Comparison of ENCODE assay signal across 10 cellular contexts in the genomic region with DNA sequence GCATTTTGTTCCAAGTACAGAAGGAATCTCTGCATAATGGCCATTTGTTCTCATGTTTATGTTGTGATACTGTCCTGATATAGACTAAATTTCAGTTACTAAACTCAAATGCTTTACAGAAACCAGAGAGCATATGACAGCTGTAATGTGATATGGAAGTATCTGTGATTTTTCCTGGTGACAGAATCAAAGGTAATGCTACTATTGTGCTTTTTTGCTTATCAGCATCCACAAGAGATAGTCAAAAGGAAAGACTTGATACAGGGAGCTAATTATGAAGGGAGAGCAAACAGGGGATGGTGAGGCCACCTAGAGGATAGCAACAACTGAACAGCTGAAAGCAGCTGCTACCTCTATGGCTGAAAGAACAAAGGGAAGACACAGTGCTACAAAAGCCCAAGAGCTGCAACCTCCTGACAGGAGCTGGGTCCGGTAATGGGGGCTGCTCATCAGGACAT.
DNase-seq lines count a peak whose midpoint lies in the region; ATAC-seq, FAIRE-seq and TF ChIP-seq lines count a peak whose summit lies in the region.
"Had no signal": no experiment of that assay in that cellular context is flagged by ENCODE, and none has a peak within 500 bp of the region (broad histone marks: within the 10 kb centered on the region; RNA-seq: fewer than 3 reads in every experiment).

No MANE protein-coding gene starts in this region.

- no peak for TF ChIP-seq CTCF in IMR-90 (conservative IDR thresholded peaks at IDR 0.05; ENCODE audit: low read depth, low read length)
- TF ChIP-seq CTCF in GM12878 (IDR thresholded peaks at IDR 0.05 in 2 of 3, conservative IDR thresholded peaks at IDR 0.05 in 1 of 3; ENCODE audit: control insufficient read depth in 2 of 3, extremely low read depth in 1 of 3, insufficient read depth in 1 of 3, low read depth in 3 of 3, low read length in 3 of 3), result peak; percentile 6 to 31 (median 22); a peak in 2 of 6 replicates
- TF ChIP-seq CTCF in neural crest cell (conservative IDR thresholded peaks at IDR 0.05), result peak; percentile 24

- peak; percentile 73 for ATAC-seq in IMR-90 (ENCODE audit: low read depth)
- peak; percentile 83 for ATAC-seq in GM12878
- ATAC-seq: left ventricle myocardium superior had no signal

- H3K4me3 Mint-ChIP-seq in neural crest cell, result no peak overlapping the region

- peak; percentile 18; the same call in 1 of the 2 replicates for TF ChIP-seq RAD21 in IMR-90 (IDR thresholded peaks at IDR 0.05; ENCODE audit: low read length)
- 0 out of 2 replicates have a peak, but pooled peaks have one; percentile 6 for TF ChIP-seq RAD21 in GM12878 (IDR thresholded peaks at IDR 0.05; ENCODE audit: insufficient read depth, low read depth, low read length)

- H3K9ac ChIP-seq in IMR-90 (ENCODE audit: low read depth, low read length), result 0 out of 2 replicates have a peak overlapping the region, but pooled peaks have one; percentile 14
- no peak overlapping the region for H3K9ac ChIP-seq in GM12878 (ENCODE audit: control insufficient read depth, insufficient read depth, low read length)

- no peak overlapping the region for H3K27ac ChIP-seq in IMR-90 (ENCODE audit: insufficient read depth, low read length)
- no peak overlapping the region for H3K27ac ChIP-seq in GM12878 (ENCODE audit: control insufficient read depth, insufficient read depth)

- TF ChIP-seq EP300 in GM12878 (IDR thresholded peaks at IDR 0.05; ENCODE audit: borderline replicate concordance in 1 of 2, control insufficient read depth in 1 of 2, low read depth in 2 of 2, low read length in 2 of 2), result no peak

- H2BK15ac ChIP-seq in IMR-90 (ENCODE audit: low read depth, low read length), result peak overlapping the region; percentile 4; the same call in 1 of the 3 replicates

- H2AK9ac ChIP-seq in IMR-90 (replicated peaks; ENCODE audit: low read depth, low read length, poor library complexity), result no peak overlapping the region

- peak overlapping the region; percentile 43; the same call in 1 of the 2 replicates for H3K4ac ChIP-seq in IMR-90 (ENCODE audit: low read depth, low read length)

- TF ChIP-seq POLR2A in IMR-90 (IDR thresholded peaks at IDR 0.05; ENCODE audit: low read depth, low read length) (no peak), GM12878 (IDR thresholded peaks at IDR 0.05; ENCODE audit: low read depth, low read length) (no peak)

- no peaks in the 10 kb centered on the region for H3K79me2 ChIP-seq in GM12878 (ENCODE audit: control insufficient read depth, insufficient read depth, low read length)

- no peaks in the 10 kb centered on the region for H3K36me3 Mint-ChIP-seq in neural crest cell (ENCODE audit: low read depth)

- H3K56ac ChIP-seq in IMR-90 (ENCODE audit: extremely low read depth, insufficient read depth, low read length), result no peak overlapping the region

- H2BK20ac ChIP-seq in IMR-90 (ENCODE audit: low read depth, low read length), result peak overlapping the region; percentile 61; the same call in 1 of the 2 replicates

- DNase-seq in ELR (ENCODE audit: low read depth) (peak; percentile 43), IMR-90 (peak; percentile 27), GM12878 (ENCODE audit: low read depth, low spot score) (no peak), neural crest cell (ENCODE audit: low read depth, low spot score) (no peak), putamen (ENCODE audit: low spot score) (no peak), 8988T (no peak), NCI-H446 treated with DMSO at 0.1 percent for 48 hours (lab: John Stamatoyannopoulos, UW) (no peak)
- DNase-seq in stimulated activated CD8-positive, alpha-beta memory T cell treated with anti-CD3 and anti-CD28 coated beads, Interleukin-4, amount 100 ng/mL, for 48 hours, result no peak
- DNase-seq: left ventricle myocardium superior had no signal

- POLR2A ChIA-PET in IMR-90 (lab: Charles Lee; ENCODE audit: unreplicated experiment) (no interaction called here), GM12878 (lab: Charles Lee) (no interaction called here)

- no peak overlapping the region for H3K23ac ChIP-seq in IMR-90 (ENCODE audit: low read depth, low read length)

- H4K8ac ChIP-seq in IMR-90 (ENCODE audit: low read depth in 2 of 2, low read length in 2 of 2), result peak overlapping the region in 1 of 2 experiments; percentile 56; a peak in 2 of 4 replicates

- RAD21 ChIA-PET in GM12878 (lab: Charles Lee; ENCODE audit: unreplicated experiment), result interaction anchor here (0.9 to 2.2 kb wide), 3 partner anchors 53 to 464 kb away, joined by 3 to 9 read pairs (median 6); no protein-coding TSS in a partner anchor

- no peaks in the 10 kb centered on the region for H3K9me1 ChIP-seq in IMR-90 (ENCODE audit: insufficient read depth, low read length)

- no peak overlapping the region for H2BK120ac ChIP-seq in IMR-90 (ENCODE audit: low read depth, low read length)

- WGBS in IMR-90 (ENCODE audit: extremely low coverage in 2 of 2, insufficient read length in 1 of 2), 2 experiments, result no CpG with 5 or more reads among the region's 1 CpG
- 0% methylated on average over 1 of the region's 1 CpG for WGBS in GM12878 (ENCODE audit: insufficient coverage, insufficient replicate concordance, low lambda C conversion rate, missing lambda C conversion rate)

- H3K27me3 ChIP-seq in IMR-90 (ENCODE audit: control insufficient read depth, insufficient read depth, low read length), result no peaks in the 10 kb centered on the region
- H3K27me3 ChIP-seq in GM12878 (replicated peaks in 1 of 2; ENCODE audit: control insufficient read depth in 2 of 2, insufficient read depth in 2 of 2, low read length in 1 of 2), result peaks cover 0 to 3% of the 10 kb centered on the region in 2 experiments; a peak in 1 of 4 replicates

- in situ Hi-C loops in IMR-90 (cut with MboI; ENCODE audit: low sequenced_read_pairs), result no loop called here
- in situ Hi-C loops in GM12878 (cut with MboI), result no loop called here

- peaks cover 9% of the 10 kb centered on the region for H3K4me1 ChIP-seq in IMR-90 (ENCODE audit: control insufficient read depth, insufficient read depth, low read length)
- H3K4me1 ChIP-seq in GM12878 (ENCODE audit: control insufficient read depth, insufficient read depth, low read length), result no peaks in the 10 kb centered on the region

- H2AFZ ChIP-seq in IMR-90 (replicated peaks; ENCODE audit: low read length, poor library complexity), result peak overlapping the region; percentile 83
- no peak overlapping the region for H2AFZ ChIP-seq in GM12878 (ENCODE audit: control insufficient read depth, low read depth, low read length)

- H2AK5ac ChIP-seq in IMR-90 (ENCODE audit: low read depth, low read length), result peak overlapping the region; percentile 48; the same call in 1 of the 2 replicates

- peak overlapping the region; percentile 63; the same call in 1 of the 2 replicates for H3K18ac ChIP-seq in IMR-90 (ENCODE audit: low read depth, low read length)

- H3K79me1 ChIP-seq in IMR-90 (ENCODE audit: low read depth in 1 of 2, low read length in 2 of 2), result no peaks in the 10 kb centered on the region

- H3K4me2 ChIP-seq in IMR-90 (ENCODE audit: low read depth, low read length) (no peak overlapping the region), GM12878 (ENCODE audit: control insufficient read depth, insufficient read depth) (no peak overlapping the region)

- no peaks in the 10 kb centered on the region for H4K20me1 ChIP-seq in IMR-90 (ENCODE audit: insufficient read depth, low read length)
- no peaks in the 10 kb centered on the region for H4K20me1 ChIP-seq in GM12878 (ENCODE audit: control insufficient read depth, insufficient read depth)

- CTCF ChIA-PET in IMR-90 (lab: Yijun Ruan, JAX), result interaction anchor here (0.6 to 1.8 kb wide), 3 partner anchors 9 to 43 kb away, joined by 4 to 8 read pairs (median 6); no protein-coding TSS in a partner anchor
- CTCF ChIA-PET in GM12878 (lab: Yijun Ruan, JAX), result interaction anchor here (0.9 to 2.1 kb wide), 5 partner anchors 10 to 466 kb away, joined by 3 to 11 read pairs (median 5); no protein-coding TSS in a partner anchor

- H4K5ac ChIP-seq in IMR-90 (ENCODE audit: low read depth, low read length), result peak overlapping the region; percentile 97

- no TSS peak for BruUV-seq in IMR-90 (replicated peaks; lab: Mats Ljungman, UMichigan)
- no TSS peak for BruUV-seq in GM12878 (replicated peaks; lab: Mats Ljungman, UMichigan)

- peak overlapping the region; percentile 46; the same call in 1 of the 2 replicates for H3K14ac ChIP-seq in IMR-90 (replicated peaks; ENCODE audit: low read depth, low read length)

- no peaks in the 10 kb centered on the region for H3K27me3 Mint-ChIP-seq in neural crest cell (ENCODE audit: low read depth)

- peak overlapping the region; percentile 16 for H3K27ac Mint-ChIP-seq in neural crest cell (ENCODE audit: unreplicated experiment)

- no peaks in the 10 kb centered on the region for H3K36me3 ChIP-seq in IMR-90 (ENCODE audit: control insufficient read depth, insufficient read depth, low read length)
- H3K36me3 ChIP-seq in GM12878 (ENCODE audit: control insufficient read depth in 2 of 2, insufficient read depth in 2 of 2, low read length in 1 of 2), result no peaks in the 10 kb centered on the region

- FAIRE-seq in GM12878 (lab: Jason Lieb, UNC), result no peak
- FAIRE-seq: HTR-8/SVneo had no signal

- H4K91ac ChIP-seq in IMR-90 (ENCODE audit: insufficient read depth, low read depth, low read length), result no peak overlapping the region

- dilution Hi-C loops in IMR-90 (cut with HindIII; ENCODE audit: low sequenced_read_pairs, unreplicated experiment), result no loop called here

- H3K9me3 Mint-ChIP-seq in neural crest cell, result no peaks in the 10 kb centered on the region

- peaks cover 10% of the 10 kb centered on the region for H3K4me1 Mint-ChIP-seq in neural crest cell

- H3K4me3 ChIP-seq in IMR-90 (ENCODE audit: insufficient read depth, low read depth, low read length) (no peak overlapping the region), GM12878 (no peak overlapping the region)

- H2BK5ac ChIP-seq in IMR-90 (ENCODE audit: low read depth, low read length, poor library complexity, severe bottlenecking), result no peak overlapping the region

- SMC1A ChIA-PET in GM12878 (lab: Charles Lee; ENCODE audit: uncharacterized antibody, unreplicated experiment), result interaction anchor here (0.5 to 1.4 kb wide), 9 partner anchors 9 to 532 kb away, joined by 3 to 6 read pairs (median 3); no protein-coding TSS in a partner anchor

- intact Hi-C loops in IMR-90 (cut with micrococcal nuclease), result loop anchor here (5.0 to 10.0 kb wide), 3 partner anchors 80 to 518 kb away; no protein-coding TSS in a partner anchor
- intact Hi-C loops in GM12878 (cut with micrococcal nuclease; ENCODE audit: unreplicated experiment), result no loop called here

- H3K9me3 ChIP-seq in IMR-90 (ENCODE audit: control insufficient read depth, insufficient read depth, low read length) (no peaks in the 10 kb centered on the region), GM12878 (replicated peaks; ENCODE audit: control insufficient read depth, insufficient read depth, low read length) (no peaks in the 10 kb centered on the region)

TF ChIP-seq in IMR-90, 13 proteins besides CTCF, POLR2A, EP300 and RAD21 (continues in another document):
- TF ChIP-seq CHD1 (IDR thresholded peaks at IDR 0.05; ENCODE audit: low read depth, low read length) (no peak), SMC3 (IDR thresholded peaks at IDR 0.05; ENCODE audit: low read depth, low read length) (no peak)

Comparison
In these comparisons a context has a peak if more than half of its experiments do, and no peak if none do; other contexts are left out.
1. DNase-seq: peak in ELR (single experiment) and IMR-90 (single experiment); none in GM12878 (single experiment), neural crest cell (single experiment), stimulated activated CD8-positive, alpha-beta memory T cell treated with anti-CD3 and anti-CD28 coated beads, Interleukin-4, amount 100 ng/mL, for 48 hours (single experiment), putamen (single experiment), 8988T (single experiment) and NCI-H446 treated with DMSO at 0.1 percent for 48 hours (single experiment).